ENCODE assay signal across 8 cellular contexts in the genomic region with DNA sequence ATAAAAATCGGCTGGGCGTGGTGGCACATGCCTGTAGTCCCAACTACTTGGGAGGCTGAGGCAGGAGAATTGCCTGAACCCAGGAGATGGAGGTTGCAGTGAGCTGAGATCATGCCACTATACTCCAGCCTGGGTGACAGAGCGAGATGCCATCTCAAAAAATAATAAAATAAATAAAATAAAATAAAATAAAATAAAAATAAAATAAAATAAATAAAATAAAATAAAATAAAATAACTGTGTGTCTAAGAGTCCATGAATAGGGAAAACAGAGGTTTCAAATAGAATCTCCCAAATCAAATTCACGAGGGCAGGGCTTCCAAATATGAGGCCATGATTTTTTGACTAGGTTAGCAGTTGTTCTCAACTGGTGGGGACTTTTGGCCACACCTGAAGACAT. TPM values are rescaled to one million over a fixed set of nuclear protein-coding genes. Genes with fewer than 3 reads are reported as not detected.
"Had no signal": no experiment of that assay in that cellular context is flagged by ENCODE, and none has a peak within 500 bp of the region (broad histone marks: within the 10 kb centered on the region; RNA-seq: fewer than 3 reads in every experiment).

No MANE protein-coding gene starts in this region.

RNA-seq across cellular contexts. Expression of gene DNAH3, which starts 35.1 kb away (rescaled TPM):
- total RNA-seq: glomerular endothelial cell, kidney epithelial cell, lung microvascular endothelial cell, mesothelial cell of epicardium, osteocyte, smooth muscle cell, thoracic aorta, tibial nerve had no signal
- polyA plus RNA-seq: smooth muscle cell had no signal
